Comparison of ENCODE assay signal across 1 cellular context in the genomic region with DNA sequence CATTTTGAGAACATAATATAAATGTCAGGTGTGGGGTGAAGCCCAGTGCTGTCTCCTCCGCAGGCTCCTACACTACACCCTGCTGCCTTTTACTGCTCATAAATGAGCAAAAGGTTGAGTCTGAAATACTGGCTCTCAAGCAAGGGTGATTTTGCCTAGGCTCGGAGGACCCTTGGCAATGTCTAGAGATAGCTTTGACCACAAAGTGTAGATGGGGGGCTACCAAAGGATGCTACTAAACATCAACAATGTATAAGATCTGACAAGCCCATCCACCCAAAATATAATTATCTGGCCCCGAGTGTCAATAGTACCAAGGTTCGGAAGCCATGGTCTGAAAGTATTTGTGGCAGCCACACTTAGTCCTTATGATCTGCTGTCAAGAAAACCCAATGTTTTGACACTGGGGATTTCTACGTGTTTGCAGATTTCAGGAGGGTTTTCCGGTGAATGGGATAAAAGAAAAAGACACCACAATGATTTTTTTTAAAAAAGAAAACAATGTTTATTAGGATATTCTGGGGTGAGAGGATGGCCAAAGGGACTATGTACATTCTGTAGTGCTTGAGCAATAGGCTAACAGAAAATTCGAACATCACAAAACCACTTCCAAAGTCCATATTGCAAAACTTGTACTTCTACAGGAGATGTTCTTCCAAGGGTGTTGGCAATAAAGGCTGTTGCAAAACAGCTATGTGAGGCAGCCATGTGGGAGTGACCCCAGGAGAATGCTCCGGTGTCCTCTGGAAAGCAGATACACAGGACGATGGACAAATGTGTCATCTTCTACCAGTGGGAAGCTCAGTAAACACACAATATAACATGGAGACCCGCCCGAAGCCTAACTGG.
TF ChIP-seq lines count a peak whose summit lies in the region.

No MANE protein-coding gene starts in this region.

TF ChIP-seq in HepG2, 621 proteins besides CTCF, POLR2A, EP300 and RAD21 (continued from another document and continues in another):
- TF ChIP-seq ZEB1 (IDR thresholded peaks at IDR 0.05; ENCODE audit: insufficient replicate concordance, low read depth) (peak; percentile 74), HDAC6 (IDR thresholded peaks at IDR 0.05; ENCODE audit: low read depth, low read length) (no peak), MED13 (CRISPR knock-in tag; IDR thresholded peaks at IDR 0.05) (no peak), BRD4 (CRISPR knock-in tag; IDR thresholded peaks at IDR 0.05) (no peak), ZNF552 (CRISPR knock-in tag; IDR thresholded peaks at IDR 0.05; ENCODE audit: borderline replicate concordance) (no peak), GATAD2A (CRISPR knock-in tag; IDR thresholded peaks at IDR 0.05) (peak; percentile 99), SIN3A (IDR thresholded peaks at IDR 0.05; ENCODE audit: borderline replicate concordance, low read depth, low read length) (no peak), ZNF563 (CRISPR knock-in tag; IDR thresholded peaks at IDR 0.05) (0 out of 2 replicates have a peak, but pooled peaks have one; percentile 30), PHB2 (IDR thresholded peaks at IDR 0.05; ENCODE audit: partially characterized antibody) (no peak), ZNF207 (IDR thresholded peaks at IDR 0.05; ENCODE audit: borderline replicate concordance) (no peak), ISX (CRISPR knock-in tag; conservative IDR thresholded peaks at IDR 0.05) (no peak), ZNF33B (CRISPR knock-in tag; IDR thresholded peaks at IDR 0.05) (no peak), RARA (CRISPR knock-in tag; IDR thresholded peaks at IDR 0.05) (peak; percentile 91), MIER2 (CRISPR knock-in tag; IDR thresholded peaks at IDR 0.05) (peak; percentile 75; the same call in 1 of the 2 replicates), POGZ (CRISPR knock-in tag; IDR thresholded peaks at IDR 0.05) (peak; percentile 93), HDAC2 (CRISPR knock-in tag; IDR thresholded peaks at IDR 0.05) (peak; percentile 96), IKZF4 (CRISPR knock-in tag; IDR thresholded peaks at IDR 0.05; ENCODE audit: borderline replicate concordance, low read depth, not compliant biosample characterization) (no peak), ZKSCAN1 (IDR thresholded peaks at IDR 0.05; ENCODE audit: low read length) (no peak), SSRP1 (CRISPR knock-in tag; IDR thresholded peaks at IDR 0.05) (no peak), HNRNPLL (IDR thresholded peaks at IDR 0.05; ENCODE audit: low read depth, low read length, poor library complexity, severe bottlenecking) (no peak), PRPF4 (IDR thresholded peaks at IDR 0.05; ENCODE audit: low read depth, low read length, poor library complexity, severe bottlenecking) (no peak)
- TF ChIP-seq, protein P1, sequence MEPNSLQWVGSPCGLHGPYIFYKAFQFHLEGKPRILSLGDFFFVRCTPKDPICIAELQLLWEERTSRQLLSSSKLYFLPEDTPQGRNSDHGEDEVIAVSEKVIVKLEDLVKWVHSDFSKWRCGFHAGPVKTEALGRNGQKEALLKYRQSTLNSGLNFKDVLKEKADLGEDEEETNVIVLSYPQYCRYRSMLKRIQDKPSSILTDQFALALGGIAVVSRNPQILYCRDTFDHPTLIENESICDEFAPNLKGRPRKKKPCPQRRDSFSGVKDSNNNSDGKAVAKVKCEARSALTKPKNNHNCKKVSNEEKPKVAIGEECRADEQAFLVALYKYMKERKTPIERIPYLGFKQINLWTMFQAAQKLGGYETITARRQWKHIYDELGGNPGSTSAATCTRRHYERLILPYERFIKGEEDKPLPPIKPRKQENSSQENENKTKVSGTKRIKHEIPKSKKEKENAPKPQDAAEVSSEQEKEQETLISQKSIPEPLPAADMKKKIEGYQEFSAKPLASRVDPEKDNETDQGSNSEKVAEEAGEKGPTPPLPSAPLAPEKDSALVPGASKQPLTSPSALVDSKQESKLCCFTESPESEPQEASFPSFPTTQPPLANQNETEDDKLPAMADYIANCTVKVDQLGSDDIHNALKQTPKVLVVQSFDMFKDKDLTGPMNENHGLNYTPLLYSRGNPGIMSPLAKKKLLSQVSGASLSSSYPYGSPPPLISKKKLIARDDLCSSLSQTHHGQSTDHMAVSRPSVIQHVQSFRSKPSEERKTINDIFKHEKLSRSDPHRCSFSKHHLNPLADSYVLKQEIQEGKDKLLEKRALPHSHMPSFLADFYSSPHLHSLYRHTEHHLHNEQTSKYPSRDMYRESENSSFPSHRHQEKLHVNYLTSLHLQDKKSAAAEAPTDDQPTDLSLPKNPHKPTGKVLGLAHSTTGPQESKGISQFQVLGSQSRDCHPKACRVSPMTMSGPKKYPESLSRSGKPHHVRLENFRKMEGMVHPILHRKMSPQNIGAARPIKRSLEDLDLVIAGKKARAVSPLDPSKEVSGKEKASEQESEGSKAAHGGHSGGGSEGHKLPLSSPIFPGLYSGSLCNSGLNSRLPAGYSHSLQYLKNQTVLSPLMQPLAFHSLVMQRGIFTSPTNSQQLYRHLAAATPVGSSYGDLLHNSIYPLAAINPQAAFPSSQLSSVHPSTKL (CRISPR knock-in tag; IDR thresholded peaks at IDR 0.05) = peak; percentile 99
- TF ChIP-seq, protein P2, sequence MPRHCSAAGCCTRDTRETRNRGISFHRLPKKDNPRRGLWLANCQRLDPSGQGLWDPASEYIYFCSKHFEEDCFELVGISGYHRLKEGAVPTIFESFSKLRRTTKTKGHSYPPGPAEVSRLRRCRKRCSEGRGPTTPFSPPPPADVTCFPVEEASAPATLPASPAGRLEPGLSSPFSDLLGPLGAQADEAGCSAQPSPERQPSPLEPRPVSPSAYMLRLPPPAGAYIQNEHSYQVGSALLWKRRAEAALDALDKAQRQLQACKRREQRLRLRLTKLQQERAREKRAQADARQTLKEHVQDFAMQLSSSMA (CRISPR knock-in tag; IDR thresholded peaks at IDR 0.05) = no peak
- TF ChIP-seq, protein P3, sequence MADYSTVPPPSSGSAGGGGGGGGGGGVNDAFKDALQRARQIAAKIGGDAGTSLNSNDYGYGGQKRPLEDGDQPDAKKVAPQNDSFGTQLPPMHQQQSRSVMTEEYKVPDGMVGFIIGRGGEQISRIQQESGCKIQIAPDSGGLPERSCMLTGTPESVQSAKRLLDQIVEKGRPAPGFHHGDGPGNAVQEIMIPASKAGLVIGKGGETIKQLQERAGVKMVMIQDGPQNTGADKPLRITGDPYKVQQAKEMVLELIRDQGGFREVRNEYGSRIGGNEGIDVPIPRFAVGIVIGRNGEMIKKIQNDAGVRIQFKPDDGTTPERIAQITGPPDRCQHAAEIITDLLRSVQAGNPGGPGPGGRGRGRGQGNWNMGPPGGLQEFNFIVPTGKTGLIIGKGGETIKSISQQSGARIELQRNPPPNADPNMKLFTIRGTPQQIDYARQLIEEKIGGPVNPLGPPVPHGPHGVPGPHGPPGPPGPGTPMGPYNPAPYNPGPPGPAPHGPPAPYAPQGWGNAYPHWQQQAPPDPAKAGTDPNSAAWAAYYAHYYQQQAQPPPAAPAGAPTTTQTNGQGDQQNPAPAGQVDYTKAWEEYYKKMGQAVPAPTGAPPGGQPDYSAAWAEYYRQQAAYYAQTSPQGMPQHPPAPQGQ (CRISPR knock-in tag; IDR thresholded peaks at IDR 0.05; ENCODE audit: borderline replicate concordance) = no peak
- TF ChIP-seq, protein P4, sequence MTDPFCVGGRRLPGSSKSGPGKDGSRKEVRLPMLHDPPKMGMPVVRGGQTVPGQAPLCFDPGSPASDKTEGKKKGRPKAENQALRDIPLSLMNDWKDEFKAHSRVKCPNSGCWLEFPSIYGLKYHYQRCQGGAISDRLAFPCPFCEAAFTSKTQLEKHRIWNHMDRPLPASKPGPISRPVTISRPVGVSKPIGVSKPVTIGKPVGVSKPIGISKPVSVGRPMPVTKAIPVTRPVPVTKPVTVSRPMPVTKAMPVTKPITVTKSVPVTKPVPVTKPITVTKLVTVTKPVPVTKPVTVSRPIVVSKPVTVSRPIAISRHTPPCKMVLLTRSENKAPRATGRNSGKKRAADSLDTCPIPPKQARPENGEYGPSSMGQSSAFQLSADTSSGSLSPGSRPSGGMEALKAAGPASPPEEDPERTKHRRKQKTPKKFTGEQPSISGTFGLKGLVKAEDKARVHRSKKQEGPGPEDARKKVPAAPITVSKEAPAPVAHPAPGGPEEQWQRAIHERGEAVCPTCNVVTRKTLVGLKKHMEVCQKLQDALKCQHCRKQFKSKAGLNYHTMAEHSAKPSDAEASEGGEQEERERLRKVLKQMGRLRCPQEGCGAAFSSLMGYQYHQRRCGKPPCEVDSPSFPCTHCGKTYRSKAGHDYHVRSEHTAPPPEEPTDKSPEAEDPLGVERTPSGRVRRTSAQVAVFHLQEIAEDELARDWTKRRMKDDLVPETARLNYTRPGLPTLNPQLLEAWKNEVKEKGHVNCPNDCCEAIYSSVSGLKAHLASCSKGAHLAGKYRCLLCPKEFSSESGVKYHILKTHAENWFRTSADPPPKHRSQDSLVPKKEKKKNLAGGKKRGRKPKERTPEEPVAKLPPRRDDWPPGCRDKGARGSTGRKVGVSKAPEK (CRISPR knock-in tag; IDR thresholded peaks at IDR 0.05; ENCODE audit: borderline replicate concordance) = no peak
- TF ChIP-seq, protein P5, sequence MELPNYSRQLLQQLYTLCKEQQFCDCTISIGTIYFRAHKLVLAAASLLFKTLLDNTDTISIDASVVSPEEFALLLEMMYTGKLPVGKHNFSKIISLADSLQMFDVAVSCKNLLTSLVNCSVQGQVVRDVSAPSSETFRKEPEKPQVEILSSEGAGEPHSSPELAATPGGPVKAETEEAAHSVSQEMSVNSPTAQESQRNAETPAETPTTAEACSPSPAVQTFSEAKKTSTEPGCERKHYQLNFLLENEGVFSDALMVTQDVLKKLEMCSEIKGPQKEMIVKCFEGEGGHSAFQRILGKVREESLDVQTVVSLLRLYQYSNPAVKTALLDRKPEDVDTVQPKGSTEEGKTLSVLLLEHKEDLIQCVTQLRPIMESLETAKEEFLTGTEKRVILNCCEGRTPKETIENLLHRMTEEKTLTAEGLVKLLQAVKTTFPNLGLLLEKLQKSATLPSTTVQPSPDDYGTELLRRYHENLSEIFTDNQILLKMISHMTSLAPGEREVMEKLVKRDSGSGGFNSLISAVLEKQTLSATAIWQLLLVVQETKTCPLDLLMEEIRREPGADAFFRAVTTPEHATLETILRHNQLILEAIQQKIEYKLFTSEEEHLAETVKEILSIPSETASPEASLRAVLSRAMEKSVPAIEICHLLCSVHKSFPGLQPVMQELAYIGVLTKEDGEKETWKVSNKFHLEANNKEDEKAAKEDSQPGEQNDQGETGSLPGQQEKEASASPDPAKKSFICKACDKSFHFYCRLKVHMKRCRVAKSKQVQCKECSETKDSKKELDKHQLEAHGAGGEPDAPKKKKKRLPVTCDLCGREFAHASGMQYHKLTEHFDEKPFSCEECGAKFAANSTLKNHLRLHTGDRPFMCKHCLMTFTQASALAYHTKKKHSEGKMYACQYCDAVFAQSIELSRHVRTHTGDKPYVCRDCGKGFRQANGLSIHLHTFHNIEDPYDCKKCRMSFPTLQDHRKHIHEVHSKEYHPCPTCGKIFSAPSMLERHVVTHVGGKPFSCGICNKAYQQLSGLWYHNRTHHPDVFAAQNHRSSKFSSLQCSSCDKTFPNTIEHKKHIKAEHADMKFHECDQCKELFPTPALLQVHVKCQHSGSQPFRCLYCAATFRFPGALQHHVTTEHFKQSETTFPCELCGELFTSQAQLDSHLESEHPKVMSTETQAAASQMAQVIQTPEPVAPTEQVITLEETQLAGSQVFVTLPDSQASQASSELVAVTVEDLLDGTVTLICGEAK (IDR thresholded peaks at IDR 0.05) = peak; percentile 37
- TF ChIP-seq, protein P5 (CRISPR knock-in tag; IDR thresholded peaks at IDR 0.05) = peak; percentile 98
- TF ChIP-seq, protein P6, sequence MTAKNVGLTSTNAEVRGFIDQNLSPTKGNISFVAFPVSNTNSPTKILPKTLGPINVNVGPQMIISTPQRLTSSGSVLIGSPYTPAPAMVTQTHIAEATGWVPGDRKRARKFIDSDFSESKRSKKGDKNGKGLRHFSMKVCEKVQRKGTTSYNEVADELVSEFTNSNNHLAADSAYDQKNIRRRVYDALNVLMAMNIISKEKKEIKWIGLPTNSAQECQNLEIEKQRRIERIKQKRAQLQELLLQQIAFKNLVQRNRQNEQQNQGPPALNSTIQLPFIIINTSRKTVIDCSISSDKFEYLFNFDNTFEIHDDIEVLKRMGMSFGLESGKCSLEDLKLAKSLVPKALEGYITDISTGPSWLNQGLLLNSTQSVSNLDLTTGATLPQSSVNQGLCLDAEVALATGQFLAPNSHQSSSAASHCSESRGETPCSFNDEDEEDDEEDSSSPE (CRISPR knock-in tag; IDR thresholded peaks at IDR 0.05) = peak; percentile 55; the same call in 1 of the 2 replicates
- TF ChIP-seq, protein P7, sequence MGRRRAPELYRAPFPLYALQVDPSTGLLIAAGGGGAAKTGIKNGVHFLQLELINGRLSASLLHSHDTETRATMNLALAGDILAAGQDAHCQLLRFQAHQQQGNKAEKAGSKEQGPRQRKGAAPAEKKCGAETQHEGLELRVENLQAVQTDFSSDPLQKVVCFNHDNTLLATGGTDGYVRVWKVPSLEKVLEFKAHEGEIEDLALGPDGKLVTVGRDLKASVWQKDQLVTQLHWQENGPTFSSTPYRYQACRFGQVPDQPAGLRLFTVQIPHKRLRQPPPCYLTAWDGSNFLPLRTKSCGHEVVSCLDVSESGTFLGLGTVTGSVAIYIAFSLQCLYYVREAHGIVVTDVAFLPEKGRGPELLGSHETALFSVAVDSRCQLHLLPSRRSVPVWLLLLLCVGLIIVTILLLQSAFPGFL (CRISPR knock-in tag; IDR thresholded peaks at IDR 0.05) = no peak
- TF ChIP-seq, protein P8, sequence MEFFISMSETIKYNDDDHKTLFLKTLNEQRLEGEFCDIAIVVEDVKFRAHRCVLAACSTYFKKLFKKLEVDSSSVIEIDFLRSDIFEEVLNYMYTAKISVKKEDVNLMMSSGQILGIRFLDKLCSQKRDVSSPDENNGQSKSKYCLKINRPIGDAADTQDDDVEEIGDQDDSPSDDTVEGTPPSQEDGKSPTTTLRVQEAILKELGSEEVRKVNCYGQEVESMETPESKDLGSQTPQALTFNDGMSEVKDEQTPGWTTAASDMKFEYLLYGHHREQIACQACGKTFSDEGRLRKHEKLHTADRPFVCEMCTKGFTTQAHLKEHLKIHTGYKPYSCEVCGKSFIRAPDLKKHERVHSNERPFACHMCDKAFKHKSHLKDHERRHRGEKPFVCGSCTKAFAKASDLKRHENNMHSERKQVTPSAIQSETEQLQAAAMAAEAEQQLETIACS (CRISPR knock-in tag; IDR thresholded peaks at IDR 0.05) = no peak
